Comparison of ENCODE assay signal across 18 cellular contexts in the genomic region with DNA sequence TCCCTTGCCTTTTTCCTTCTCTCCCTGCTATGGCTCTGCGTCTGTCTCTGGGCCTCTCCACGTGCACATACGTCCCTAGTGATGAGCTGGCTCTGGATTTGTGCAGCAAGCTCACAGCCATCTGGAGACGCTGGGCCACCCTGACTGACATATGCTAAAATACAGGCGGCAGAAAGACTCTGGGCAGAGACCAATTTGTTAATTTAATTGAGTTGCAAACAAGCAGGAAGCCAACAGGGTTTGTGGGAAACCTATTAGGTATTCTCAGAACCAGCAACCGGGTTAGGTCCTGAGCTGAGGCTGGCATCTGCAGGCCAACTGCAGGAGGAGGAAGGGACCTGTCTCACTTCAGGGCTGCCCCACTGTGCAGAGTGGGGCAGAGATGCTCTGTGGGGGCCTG. TPM values are rescaled to one million over a fixed set of nuclear protein-coding genes. Genes with fewer than 3 reads are reported as not detected.
DNase-seq lines count a peak whose midpoint lies in the region; ATAC-seq, FAIRE-seq and TF ChIP-seq lines count a peak whose summit lies in the region.
"Had no signal": no experiment of that assay in that cellular context is flagged by ENCODE, and none has a peak within 500 bp of the region (broad histone marks: within the 10 kb centered on the region; RNA-seq: fewer than 3 reads in every experiment).

No MANE protein-coding gene starts in this region.

- FAIRE-seq in H1 (lab: Jason Lieb, UNC) (no peak), GM12892 (lab: Jason Lieb, UNC) (no peak)
- FAIRE-seq: H54 had no signal

- no peak for TF ChIP-seq POLR2A in H1 (IDR thresholded peaks at IDR 0.05; ENCODE audit: control extremely low read depth in 1 of 2, low read depth in 2 of 2, low read length in 2 of 2)
- TF ChIP-seq POLR2A in GM12892 (IDR thresholded peaks at IDR 0.05; ENCODE audit: low read depth, low read length) = no peak

- H4K91ac ChIP-seq in H1 (replicated peaks; ENCODE audit: insufficient read length, low read length) = no peak overlapping the region

- no peak overlapping the region for H2BK120ac ChIP-seq in H1 (replicated peaks; ENCODE audit: low read depth, low read length)

- no peak for TF ChIP-seq EP300 in H1 (IDR thresholded peaks at IDR 0.05; ENCODE audit: borderline replicate concordance in 1 of 2, low read depth in 2 of 2, low read length in 2 of 2)

- no peak overlapping the region for H2AK5ac ChIP-seq in H1 (ENCODE audit: low read depth, low read length)

- no peak overlapping the region for H3K27ac ChIP-seq in H1 (ENCODE audit: low read depth, low read length)
- H3K27ac ChIP-seq: RWPE1, SJSA1 had no signal

- POLR2A ChIA-PET in H1 (lab: Charles Lee; ENCODE audit: partially characterized antibody) = no interaction called here

- H3K14ac ChIP-seq in H1 (ENCODE audit: insufficient read length) = no peak overlapping the region

- H3K36me3 ChIP-seq in BE2C (no peaks in the 10 kb centered on the region), H1 (ENCODE audit: control insufficient read depth in 2 of 4, insufficient read depth in 4 of 4, low read length in 3 of 4) (no peaks in the 10 kb centered on the region; a peak in 1 of 8 replicates), HAP-1 (replicated peaks) (no peaks in the 10 kb centered on the region)
- H3K36me3 ChIP-seq: SJSA1 had no signal

- H2BK5ac ChIP-seq in H1 (ENCODE audit: low read depth, low read length) = no peak overlapping the region

- no peak overlapping the region for H2BK15ac ChIP-seq in H1 (ENCODE audit: low read length)

- no peak for TF ChIP-seq RAD21 in H1 (IDR thresholded peaks at IDR 0.05 in 1 of 2, conservative IDR thresholded peaks at IDR 0.05 in 1 of 2; ENCODE audit: low read depth in 2 of 2, low read length in 2 of 2)

- no peaks in the 10 kb centered on the region for H3K23me2 ChIP-seq in H1 (ENCODE audit: low read depth, low read length)

- peak overlapping the region; percentile 37; the same call in 1 of the 2 replicates for H2AFZ ChIP-seq in H1 (ENCODE audit: low read length)

- H2BK20ac ChIP-seq in H1 (ENCODE audit: low read length) = no peak overlapping the region

- CTCF ChIA-PET in H1 (lab: Charles Lee; ENCODE audit: partially characterized antibody) = interaction anchor here (1.5 to 6.6 kb wide), 3 partner anchors 13 to 51 kb away, joined by 4 to 59 read pairs (median 12); no protein-coding TSS in a partner anchor

- H3K79me2 ChIP-seq in H1 (ENCODE audit: control insufficient read depth in 1 of 2, insufficient read depth in 2 of 2, low read length in 2 of 2) = no peaks in the 10 kb centered on the region

- H3K4ac ChIP-seq in H1 (replicated peaks; ENCODE audit: insufficient read length, low read depth, low read length) = no peak overlapping the region

- H4K5ac ChIP-seq in H1 (ENCODE audit: insufficient read length, low read depth, low read length) = no peak overlapping the region

- TF ChIP-seq CTCF in BE2C (IDR thresholded peaks at IDR 0.05; ENCODE audit: low read depth, low read length) = peak; percentile 3; the same call in 1 of the 2 replicates
- TF ChIP-seq CTCF in H1 (IDR thresholded peaks at IDR 0.05; ENCODE audit: control extremely low read depth in 1 of 3, insufficient read depth in 1 of 3, low read depth in 1 of 3, low read length in 3 of 3) = no peak

- no peak overlapping the region for H3K9ac ChIP-seq in H1 (replicated peaks in 1 of 4; ENCODE audit: extremely low read depth in 1 of 4, low read depth in 3 of 4, low read length in 3 of 4)

- H3K27me3 ChIP-seq in BE2C (no peaks in the 10 kb centered on the region), H1 (replicated peaks in 1 of 4; ENCODE audit: control insufficient read depth in 3 of 4, extremely low read depth in 1 of 4, insufficient read depth in 3 of 4, low read length in 3 of 4) (no peaks in the 10 kb centered on the region), HAP-1 (ENCODE audit: low read depth) (no peaks in the 10 kb centered on the region)
- H3K27me3 ChIP-seq: SJSA1 had no signal

- H3K56ac ChIP-seq in H1 (replicated peaks; ENCODE audit: insufficient read length, low read depth, low read length) = no peak overlapping the region

- no peak overlapping the region for H3K18ac ChIP-seq in H1 (ENCODE audit: extremely low read depth, low read length)

- no peaks in the 10 kb centered on the region for H3K79me1 ChIP-seq in H1 (ENCODE audit: low read depth, low read length)

- H3K4me1 ChIP-seq in BE2C (peaks cover 7% of the 10 kb centered on the region), H1 (replicated peaks in 1 of 4; ENCODE audit: control insufficient read depth in 3 of 4, insufficient read depth in 4 of 4, low read length in 3 of 4) (peaks cover 0 to 13% (median 6%) of the 10 kb centered on the region in 4 experiments; a peak in 3 of 7 replicates), HAP-1 (peaks cover 4% of the 10 kb centered on the region)
- H3K4me1 ChIP-seq: Caco-2 had no signal

- H4K8ac ChIP-seq in H1 (ENCODE audit: extremely low read depth, insufficient read depth, low read length) = no peak overlapping the region

- ATAC-seq in GM21367 (IDR thresholded peaks at IDR 0.05; ENCODE audit: unreplicated experiment) = no peak
- no peak for ATAC-seq in HG02763 (IDR thresholded peaks at IDR 0.05; ENCODE audit: unreplicated experiment)
- ATAC-seq: T-cell had no signal

- H4K20me1 ChIP-seq in H1 (replicated peaks in 1 of 2; ENCODE audit: control insufficient read depth in 1 of 2, insufficient read depth in 2 of 2, low read length in 2 of 2) = no peaks in the 10 kb centered on the region

- in situ Hi-C loops in HAP-1 (cut with MboI; ENCODE audit: low sequenced_read_pairs) = no loop called here

- H3K4me3 ChIP-seq in BE2C (ENCODE audit: low read depth, low read length) = no peak overlapping the region
- H3K4me3 ChIP-seq in H1 (ENCODE audit: extremely low read depth in 1 of 4, insufficient read depth in 2 of 4, low read depth in 3 of 4, low read length in 4 of 4) = no peak overlapping the region
- H3K4me3 ChIP-seq in HAP-1 = no peak overlapping the region
- H3K4me3 ChIP-seq: SJSA1 had no signal

- H2BK12ac ChIP-seq in H1 (ENCODE audit: low read depth, low read length) = no peak overlapping the region

- 59% methylated on average over 6 of the region's 6 CpGs; no CpG with 5 or more reads in 1 of the 2 experiments for WGBS in H1 (ENCODE audit: extremely low coverage in 1 of 2, insufficient coverage in 1 of 2, insufficient read length in 1 of 2, insufficient replicate concordance in 2 of 2, low coverage in 1 of 2, low lambda C conversion rate in 2 of 2, missing lambda C conversion rate in 1 of 2), 2 experiments

- peak; percentile 58 for DNase-seq in BE2C
- peak; percentile 91 for DNase-seq in NCI-H1694 (lab: John Stamatoyannopoulos, UW)
- peak; percentile 41 for DNase-seq in NCI-H69 (lab: John Stamatoyannopoulos, UW)
- DNase-seq in H1 (ENCODE audit: low read depth in 1 of 2, low spot score in 2 of 2) = no peak
- no peak for DNase-seq in HAP-1 (ENCODE audit: low spot score in 2 of 2)
- DNase-seq in GM12892 (ENCODE audit: insufficient read length) = no peak
- DNase-seq: Caco-2, DMS79 treated with DMSO at 0.1 percent for 48 hours, GDM1, NCI-H1436, NCI-H2081 treated with DMSO at 0.1 percent for 48 hours, NCI-H345, T-cell had no signal

- H3K4me2 ChIP-seq in H1 (ENCODE audit: insufficient read depth in 1 of 2, low read depth in 2 of 2, low read length in 2 of 2) = peak overlapping the region in 1 of 2 experiments; percentile 16; a peak in 1 of 4 replicates

- H3K9me3 ChIP-seq in BE2C (no peaks in the 10 kb centered on the region), H1 (ENCODE audit: insufficient read depth in 2 of 2, low read depth in 1 of 2, low read length in 1 of 2) (no peaks in the 10 kb centered on the region), HAP-1 (no peaks in the 10 kb centered on the region)
- H3K9me3 ChIP-seq: Caco-2, SJSA1 had no signal

- H3K23ac ChIP-seq in H1 (ENCODE audit: insufficient read length) = no peak overlapping the region

TF ChIP-seq in H1, 55 proteins besides CTCF, POLR2A, EP300 and RAD21:
- TF ChIP-seq KDM4A (IDR thresholded peaks at IDR 0.05; ENCODE audit: low read depth, low read length, severe bottlenecking) (no peak), BRCA1 (IDR thresholded peaks at IDR 0.05; ENCODE audit: low read depth, low read length) (no peak)

RNA-seq across cellular contexts. Expression of a gene that starts 53.5 kb away (rescaled TPM):
- 33.8 TPM for polyA plus RNA-seq in BE2C (2012; ENCODE audit: insufficient read depth, insufficient read length, low read depth)
- total RNA-seq in H1 (2021; fragmentation: NEBNext Ultra II Directional; extraction: Animal tissue kit (Norgen Biotek cat#: 25700)) = 124 and 132 TPM in 2 replicates
- 24.7 and 28.4 TPM in 2 replicates for polyA plus RNA-seq in H1 (2011; rRNA removed)
- polyA plus RNA-seq in H1 (2011; cell fraction: cytosol; rRNA removed) = 34.3 TPM
- 28.6 TPM for polyA plus RNA-seq in H1 (2011; cell fraction: nucleus; rRNA removed)
- 47.1 to 77.4 TPM (median 56.0 TPM) in 4 replicates for polyA plus RNA-seq in H1 (2012, experiment 1 of 2)
- 7.3 TPM for polyA plus RNA-seq in H1 (2012, experiment 2 of 2)
- polyA plus RNA-seq in H1 (2013, experiment 1 of 2) = 38.2 TPM
- polyA plus RNA-seq in H1 (2013, experiment 2 of 2) = 38.2 TPM
- 126 and 210 TPM in 2 replicates for polyA minus RNA-seq in H1 (2011; rRNA and poly(A)+ RNA removed)
- 69.9 TPM for polyA minus RNA-seq in H1 (2011; cell fraction: cytosol; rRNA and poly(A)+ RNA removed)
- polyA minus RNA-seq in H1 (2011; cell fraction: nucleus; rRNA and poly(A)+ RNA removed) = 143 TPM
- 84.0 TPM for polyA plus RNA-seq in GM12892 (2012; ENCODE audit: missing spikeins)

Comparison
In these comparisons a context has a peak if more than half of its experiments do, and no peak if none do; other contexts are left out.
1. DNase-seq: peak in BE2C (single experiment), NCI-H1694 (single experiment) and NCI-H69 (single experiment); none in H1 (0 of 2), HAP-1 (0 of 2) and GM12892 (single experiment).